ENCODE assay signal across 19 cellular contexts in genomic region chr13:111476197-111476596, GRCh38.
DNase-seq lines count a peak whose midpoint lies in the region; ATAC-seq and TF ChIP-seq lines count a peak whose summit lies in the region.
"Had no signal": no experiment of that assay in that cellular context is flagged by ENCODE, and none has a peak within 500 bp of the region (broad histone marks: within the 10 kb centered on the region; RNA-seq: fewer than 3 reads in every experiment).

No MANE protein-coding gene starts in this region.

- H3K27me3 ChIP-seq in NT2/D1 (ENCODE audit: insufficient read depth, insufficient read length) (no peaks in the 10 kb centered on the region), endodermal cell (ENCODE audit: control insufficient read depth, insufficient read depth, low read length, poor library complexity, severe bottlenecking) (no peaks in the 10 kb centered on the region)

- WGBS in endodermal cell (ENCODE audit: insufficient coverage in 1 of 2, insufficient read length in 1 of 2), 2 experiments = 90 to 100% methylated on average over 1 to 6 of the region's 6 CpGs

- no peaks in the 10 kb centered on the region for H3K9me3 ChIP-seq in NT2/D1 (ENCODE audit: insufficient read depth, low read length)
- H3K9me3 ChIP-seq in endodermal cell (ENCODE audit: control insufficient read depth, low read length) = no peaks in the 10 kb centered on the region
- H3K9me3 ChIP-seq: BLaER1 treated with 17β-estradiol and CSF1 and Interleukin-3, amounts not matched to agents 10 nM and 100 nM had no signal

- TF ChIP-seq CTCF in endodermal cell (conservative IDR thresholded peaks at IDR 0.05) (no peak), osteocyte (IDR thresholded peaks at IDR 0.05) (no peak)

- H3K4me3 Mint-ChIP-seq in endodermal cell (no peak overlapping the region), osteocyte (ENCODE audit: unreplicated experiment) (no peak overlapping the region)
- H3K4me3 Mint-ChIP-seq in activated T-helper 17 cell treated with anti-CD3 and anti-CD28 coated beads, Interleukin-2, amount 50 U/mL, for 72 hours = no peak overlapping the region
- H3K4me3 Mint-ChIP-seq: B cell; CD8-positive, alpha-beta memory T cell; H9 had no signal

- ATAC-seq in activated T-helper 17 cell treated with anti-CD3 and anti-CD28 coated beads, Interleukin-2, amount 50 U/mL, for 72 hours (replicated peaks) = no peak
- no peak for ATAC-seq in HG02973 (IDR thresholded peaks at IDR 0.05; ENCODE audit: unreplicated experiment)
- ATAC-seq: GM12878 had no signal

- DNase-seq in NT2/D1 (ENCODE audit: low read depth, low spot score) = peak; percentile 20
- peak; percentile 39 for DNase-seq in endodermal cell
- DNase-seq in myocyte (ENCODE audit: low read depth) = peak; percentile 44
- peak; percentile 75 for DNase-seq in osteocyte (ENCODE audit: extremely low spot score, unreplicated experiment)
- DNase-seq in activated CD4-positive, CD25-positive, alpha-beta regulatory T cell treated with anti-CD3 and anti-CD28 coated beads, Interleukin-2, amount 50 U/mL, for 72 hours = no peak
- DNase-seq: CD8-positive, alpha-beta memory T cell; COR-L47; DMS 273 treated with DMSO at 0.1 percent for 48 hours; DMS53; DND-41; EL; GOT3; H9; IMR-90 had no signal

- peaks cover 2% of the 10 kb centered on the region for H3K4me1 ChIP-seq in NT2/D1 (ENCODE audit: insufficient read depth, insufficient read length)
- no peaks in the 10 kb centered on the region for H3K4me1 ChIP-seq in endodermal cell (ENCODE audit: control insufficient read depth, insufficient read depth, low read length)

- H3K27ac ChIP-seq in endodermal cell (ENCODE audit: low read depth, low read length) = no peak overlapping the region
- H3K27ac ChIP-seq: BLaER1 treated with 17β-estradiol and CSF1 and Interleukin-3, amounts not matched to agents 10 nM and 100 nM had no signal

- H3K36me3 ChIP-seq in NT2/D1 (ENCODE audit: insufficient read depth, insufficient read length, low read length) = no peaks in the 10 kb centered on the region
- H3K36me3 ChIP-seq in endodermal cell (ENCODE audit: control insufficient read depth, insufficient read depth, low read length) = no peaks in the 10 kb centered on the region
- H3K36me3 ChIP-seq: BLaER1 treated with 17β-estradiol and CSF1 and Interleukin-3, amounts not matched to agents 10 nM and 100 nM had no signal

- H3K9me3 Mint-ChIP-seq in endodermal cell (no peaks in the 10 kb centered on the region), osteocyte (ENCODE audit: unreplicated experiment) (no peaks in the 10 kb centered on the region)
- no peaks in the 10 kb centered on the region for H3K9me3 Mint-ChIP-seq in activated T-helper 17 cell treated with anti-CD3 and anti-CD28 coated beads, Interleukin-2, amount 50 U/mL, for 72 hours
- H3K9me3 Mint-ChIP-seq: CD8-positive, alpha-beta memory T cell; H9 had no signal

- H3K4me1 Mint-ChIP-seq in endodermal cell = peaks cover 5% of the 10 kb centered on the region
- H3K4me1 Mint-ChIP-seq in osteocyte (ENCODE audit: unreplicated experiment) = no peaks in the 10 kb centered on the region
- H3K4me1 Mint-ChIP-seq in activated T-helper 17 cell treated with anti-CD3 and anti-CD28 coated beads, Interleukin-2, amount 50 U/mL, for 72 hours = no peaks in the 10 kb centered on the region
- H3K4me1 Mint-ChIP-seq: B cell; CD8-positive, alpha-beta memory T cell had no signal

- peaks cover 6% of the 10 kb centered on the region for H3K27me3 Mint-ChIP-seq in endodermal cell (ENCODE audit: insufficient read depth)
- H3K27me3 Mint-ChIP-seq in osteocyte (ENCODE audit: unreplicated experiment) = peaks cover 9% of the 10 kb centered on the region
- H3K27me3 Mint-ChIP-seq in activated T-helper 17 cell treated with anti-CD3 and anti-CD28 coated beads, Interleukin-2, amount 50 U/mL, for 72 hours = peaks cover 3% of the 10 kb centered on the region
- H3K27me3 Mint-ChIP-seq: B cell had no signal

- H3K9ac ChIP-seq in NT2/D1 (ENCODE audit: insufficient read length, low read depth) = no peak overlapping the region
- H3K9ac ChIP-seq in endodermal cell (ENCODE audit: extremely low read depth, low read length, poor library complexity, severe bottlenecking) = no peak overlapping the region
- H3K9ac ChIP-seq: BLaER1 treated with 17β-estradiol and CSF1 and Interleukin-3, amounts not matched to agents 10 nM and 100 nM had no signal

- H3K36me3 Mint-ChIP-seq in endodermal cell (ENCODE audit: low read depth) (no peaks in the 10 kb centered on the region), osteocyte (ENCODE audit: unreplicated experiment) (no peaks in the 10 kb centered on the region)
- H3K36me3 Mint-ChIP-seq in activated T-helper 17 cell treated with anti-CD3 and anti-CD28 coated beads, Interleukin-2, amount 50 U/mL, for 72 hours (ENCODE audit: low read depth) = no peaks in the 10 kb centered on the region
- H3K36me3 Mint-ChIP-seq: CD8-positive, alpha-beta memory T cell had no signal

- H3K4me3 ChIP-seq in NT2/D1 (ENCODE audit: insufficient read length, low read depth) (no peak overlapping the region), endodermal cell (ENCODE audit: low read length) (no peak overlapping the region)
- H3K4me3 ChIP-seq: BLaER1 treated with 17β-estradiol and CSF1 and Interleukin-3, amounts not matched to agents 10 nM and 100 nM; GM12878 had no signal

- no peak overlapping the region for H3K27ac Mint-ChIP-seq in endodermal cell
- H3K27ac Mint-ChIP-seq in osteocyte (ENCODE audit: unreplicated experiment) = no peak overlapping the region
- no peak overlapping the region for H3K27ac Mint-ChIP-seq in activated T-helper 17 cell treated with anti-CD3 and anti-CD28 coated beads, Interleukin-2, amount 50 U/mL, for 72 hours
- H3K27ac Mint-ChIP-seq: B cell had no signal
